ENCODE assay signal across 1 cellular context in the genomic region with DNA sequence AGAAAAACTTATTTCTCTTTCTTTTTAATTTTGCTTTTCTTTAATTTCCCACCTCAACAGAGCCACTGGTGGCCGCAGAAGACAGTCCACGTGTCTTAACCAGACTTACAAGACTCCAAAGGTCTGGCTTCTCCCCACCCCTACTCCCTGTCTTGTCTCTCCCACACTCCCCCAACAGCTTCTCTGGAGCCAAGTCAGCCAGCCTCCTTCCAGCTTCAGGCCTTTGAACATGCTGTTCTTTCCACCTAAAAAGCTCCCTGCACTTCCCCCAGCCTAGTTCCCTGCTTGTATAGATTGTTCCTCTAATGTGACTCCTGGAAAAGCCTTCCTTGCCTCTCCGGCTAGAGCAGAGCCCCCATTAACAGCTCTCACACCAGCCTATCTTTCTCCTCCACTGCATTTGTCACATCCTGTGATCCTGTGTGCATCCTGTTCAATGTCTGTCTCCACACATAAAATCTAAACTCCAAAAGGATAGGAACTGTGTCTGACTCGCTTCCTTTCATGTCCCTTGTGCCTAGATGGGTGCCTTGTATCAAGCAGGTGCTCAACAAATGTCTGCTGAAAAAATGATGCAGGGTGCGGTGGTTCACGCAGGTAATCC.
A peak's percentile ranks its signal among the peaks of the same experiment; 100 is the strongest.
TF ChIP-seq lines count a peak whose summit lies in the region.

No MANE protein-coding gene starts in this region.

TF ChIP-seq in endothelial cell of umbilical vein, 7 proteins besides CTCF, POLR2A, EP300 and RAD21:
- TF ChIP-seq POLR2AphosphoS5 (IDR thresholded peaks at IDR 0.05; ENCODE audit: insufficient read depth, low read depth, low read length) (no peak), GATA2 (IDR thresholded peaks at IDR 0.05; ENCODE audit: insufficient read depth, insufficient read length, low read depth, low read length) (peak; percentile 65), FOS (IDR thresholded peaks at IDR 0.05; ENCODE audit: borderline replicate concordance, insufficient read depth, low read length) (peak; percentile 39), EZH2 (IDR thresholded peaks at IDR 0.05; ENCODE audit: borderline replicate concordance, low read depth, low read length, severe bottlenecking) (no peak), MYC (IDR thresholded peaks at IDR 0.05; ENCODE audit: low read depth, low read length) (no peak), JUN (IDR thresholded peaks at IDR 0.05; ENCODE audit: borderline replicate concordance, insufficient read depth, insufficient read length, low read depth) (peak; percentile 24)
- TF ChIP-seq, protein P1, sequence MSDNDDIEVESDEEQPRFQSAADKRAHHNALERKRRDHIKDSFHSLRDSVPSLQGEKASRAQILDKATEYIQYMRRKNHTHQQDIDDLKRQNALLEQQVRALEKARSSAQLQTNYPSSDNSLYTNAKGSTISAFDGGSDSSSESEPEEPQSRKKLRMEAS (IDR thresholded peaks at IDR 0.05; ENCODE audit: insufficient read depth, insufficient read length) = no peak
